9 cellular contexts compared by ENCODE assay signal in the genomic region with DNA sequence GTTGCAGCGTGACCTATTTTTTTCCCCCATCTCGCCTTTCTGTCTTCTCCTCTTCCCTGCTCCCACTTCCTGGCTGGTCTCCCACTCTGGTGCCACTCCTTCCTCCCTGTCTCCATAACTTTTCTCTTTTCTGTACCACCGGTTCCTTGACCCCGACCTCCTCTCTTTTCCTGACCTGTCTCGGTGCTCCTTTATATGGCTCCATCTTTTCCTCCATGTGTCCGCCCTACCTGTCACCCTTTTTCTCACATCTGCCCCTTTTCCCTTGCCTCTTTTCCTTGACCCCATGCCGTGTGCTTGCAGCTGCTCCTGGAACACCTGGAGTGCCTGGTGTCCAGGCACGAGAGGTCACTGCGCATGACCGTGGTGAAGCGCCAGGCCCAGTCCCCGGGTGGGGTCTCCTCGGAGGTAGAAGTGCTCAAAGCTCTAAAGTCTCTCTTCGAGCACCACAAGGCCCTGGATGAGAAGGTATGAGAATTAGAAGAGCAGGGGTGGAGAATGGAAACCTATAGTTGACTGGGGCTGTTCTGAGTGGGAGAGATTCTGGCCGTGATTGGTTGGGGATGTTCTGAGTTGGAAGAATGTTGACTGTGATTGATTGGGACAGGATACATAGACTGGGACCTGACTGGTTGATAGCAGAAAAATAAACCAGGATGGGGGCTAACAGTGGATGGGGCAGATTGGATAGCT. TPM values are rescaled to one million over a fixed set of nuclear protein-coding genes. Genes with fewer than 3 reads are reported as not detected.
A peak's percentile ranks its signal among the peaks of the same experiment; 100 is the strongest.
DNase-seq lines count a peak whose midpoint lies in the region; ATAC-seq and TF ChIP-seq lines count a peak whose summit lies in the region.
"Had no signal": no experiment of that assay in that cellular context is flagged by ENCODE, and none has a peak within 500 bp of the region (broad histone marks: within the 10 kb centered on the region; RNA-seq: fewer than 3 reads in every experiment).

No MANE protein-coding gene starts in this region.

- peaks cover 17% of the 10 kb centered on the region for H3K36me3 ChIP-seq in DND-41 (ENCODE audit: insufficient read depth, low read length)
- no peaks in the 10 kb centered on the region for H3K36me3 ChIP-seq in neutrophil
- H3K36me3 ChIP-seq in thyroid gland, result no peaks in the 10 kb centered on the region

- peak overlapping the region; percentile 90 for H3K27ac Mint-ChIP-seq in dendritic cell treated with granulocyte-macrophage colony-stimulating factor and Interleukin-4, amounts not matched to agents 40 ng/mL and 50 ng/mL, for 4 days

- no peaks in the 10 kb centered on the region for H4K20me1 ChIP-seq in DND-41 (ENCODE audit: insufficient read depth, low read length)

- H3K27me3 ChIP-seq in DND-41 (ENCODE audit: insufficient read depth, low read length, poor library complexity) (no peaks in the 10 kb centered on the region), neutrophil (peaks cover 54% of the 10 kb centered on the region), thyroid gland (no peaks in the 10 kb centered on the region)

- H3K9ac ChIP-seq in DND-41 (ENCODE audit: low read depth, low read length), result peak overlapping the region; percentile 47

- peak overlapping the region; percentile 99 for H2AFZ ChIP-seq in DND-41 (ENCODE audit: low read depth, low read length)

- 59 to 70% methylated on average over 15 of the region's 15 CpGs for WGBS in thyroid gland, 2 donors

- peak overlapping the region; percentile 88 for H3K4me3 Mint-ChIP-seq in dendritic cell treated with granulocyte-macrophage colony-stimulating factor and Interleukin-4, amounts not matched to agents 40 ng/mL and 50 ng/mL, for 4 days

- no peaks in the 10 kb centered on the region for H3K36me3 Mint-ChIP-seq in dendritic cell treated with granulocyte-macrophage colony-stimulating factor and Interleukin-4, amounts not matched to agents 40 ng/mL and 50 ng/mL, for 4 days (ENCODE audit: low read depth)

- peak overlapping the region; percentile 96 for H3K4me2 ChIP-seq in DND-41 (ENCODE audit: insufficient read depth, low read length)

- TF ChIP-seq CTCF in DND-41 (IDR thresholded peaks at IDR 0.05; ENCODE audit: borderline replicate concordance, extremely low read depth, low read length, poor library complexity, severe bottlenecking) (no peak), neutrophil (IDR thresholded peaks at IDR 0.05) (no peak), thyroid gland (IDR thresholded peaks at IDR 0.05) (no peak)

- no peak for ATAC-seq in DND-41 (ENCODE audit: insufficient read depth, low read depth)
- no peak for ATAC-seq in HG02588 (IDR thresholded peaks at IDR 0.05; ENCODE audit: unreplicated experiment)

- H3K4me1 ChIP-seq in DND-41 (ENCODE audit: insufficient read depth, low read length), result peaks cover 22% of the 10 kb centered on the region
- peaks cover 10 to 17% of the 10 kb centered on the region in 2 experiments for H3K4me1 ChIP-seq in neutrophil (ENCODE audit: control insufficient read depth in 1 of 2, insufficient read depth in 1 of 2, low read depth in 1 of 2, low read length in 1 of 2)
- H3K4me1 ChIP-seq in thyroid gland, result peaks cover 12 to 19% of the 10 kb centered on the region in 2 donors

- TF ChIP-seq POLR2A in thyroid gland (IDR thresholded peaks at IDR 0.05), result no peak

- H3K4me3 ChIP-seq in DND-41 (ENCODE audit: low read depth in 1 of 2, low read length in 2 of 2) (peak overlapping the region; percentile 22 to 80; a peak in 3 of 4 replicates), neutrophil (ENCODE audit: low read depth in 1 of 2, low read length in 1 of 2) (peak overlapping the region; percentile 58 to 73), thyroid gland (replicated peaks in 1 of 3) (no peak overlapping the region)

- H3K9me3 ChIP-seq in DND-41 (ENCODE audit: insufficient read depth, low read length, severe bottlenecking), result no peaks in the 10 kb centered on the region
- no peaks in the 10 kb centered on the region for H3K9me3 ChIP-seq in neutrophil
- no peaks in the 10 kb centered on the region for H3K9me3 ChIP-seq in thyroid gland

- H3K9me3 Mint-ChIP-seq in dendritic cell treated with granulocyte-macrophage colony-stimulating factor and Interleukin-4, amounts not matched to agents 40 ng/mL and 50 ng/mL, for 4 days, result no peaks in the 10 kb centered on the region

- peaks cover 10% of the 10 kb centered on the region for H3K79me2 ChIP-seq in DND-41 (ENCODE audit: insufficient read depth, low read length)

- DNase-seq in DND-41 (no peak), NCI-H146 treated with DMSO at 0.1 percent for 48 hours (lab: John Stamatoyannopoulos, UW; ENCODE audit: unreplicated experiment) (peak; percentile 69), thyroid gland (no peak), GM19238 (ENCODE audit: insufficient read length, low spot score) (no peak), SHP77 treated with DMSO at 0.1 percent for 48 hours (lab: John Stamatoyannopoulos, UW) (no peak)

- H3K27me3 Mint-ChIP-seq in dendritic cell treated with granulocyte-macrophage colony-stimulating factor and Interleukin-4, amounts not matched to agents 40 ng/mL and 50 ng/mL, for 4 days, result peaks cover 38% of the 10 kb centered on the region

- intact Hi-C loops in dendritic cell treated with granulocyte-macrophage colony-stimulating factor and Interleukin-4, amounts not matched to agents 40 ng/mL and 50 ng/mL, for 4 days (cut with micrococcal nuclease), result loop anchor here (1.0 kb wide), 1 partner anchor 9 kb away; a partner anchor contains a TSS
- intact Hi-C loops in thyroid gland (cut with DNase I), result no loop called here

- H3K4me1 Mint-ChIP-seq in dendritic cell treated with granulocyte-macrophage colony-stimulating factor and Interleukin-4, amounts not matched to agents 40 ng/mL and 50 ng/mL, for 4 days (ENCODE audit: low read depth), result peaks cover 33% of the 10 kb centered on the region

- H3K27ac ChIP-seq in DND-41 (ENCODE audit: low read length) (peak overlapping the region; percentile 89), neutrophil (no peak overlapping the region), thyroid gland (no peak overlapping the region)

RNA-seq across cellular contexts. Expression of a gene that starts 9.3 kb away (rescaled TPM):
- 1 to 10 TPM; 4.6 to 7.4 (median 5.3) TPM for total RNA-seq in thyroid gland

RNA-seq across cellular contexts. Expression of a gene that starts 9.7 kb away (rescaled TPM):
- total RNA-seq in thyroid gland, result 10 to 100 TPM in 1 of 4 donors, 1 to 10 TPM in 3; 1.7 to 13.4 (median 6.1) TPM

RNA-seq across cellular contexts. Expression of a gene that starts 14.5 kb away (rescaled TPM):
- total RNA-seq in thyroid gland, result 10 to 100 TPM; 10.5 to 17.7 (median 13.8) TPM

RNA-seq across cellular contexts. Expression of a gene that starts 26.5 kb away (rescaled TPM):
- 1 to 10 TPM; 1.1 to 4.1 (median 2.1) TPM for total RNA-seq in thyroid gland
- total RNA-seq: pulmonary artery endothelial cell had no signal

RNA-seq across cellular contexts. Expression of a gene that starts 28.9 kb away (rescaled TPM):
- total RNA-seq in thyroid gland, result 10 to 100 TPM; 18.4 to 36.4 (median 26.1) TPM

Comparison
In these comparisons a context has a peak if more than half of its experiments do, and no peak if none do; other contexts are left out.
1. H3K4me3 ChIP-seq: peak in DND-41 (2 of 2) and neutrophil (2 of 2); none in thyroid gland (0 of 3).